Comparison of ENCODE assay signal across 1 cellular context in the genomic region with DNA sequence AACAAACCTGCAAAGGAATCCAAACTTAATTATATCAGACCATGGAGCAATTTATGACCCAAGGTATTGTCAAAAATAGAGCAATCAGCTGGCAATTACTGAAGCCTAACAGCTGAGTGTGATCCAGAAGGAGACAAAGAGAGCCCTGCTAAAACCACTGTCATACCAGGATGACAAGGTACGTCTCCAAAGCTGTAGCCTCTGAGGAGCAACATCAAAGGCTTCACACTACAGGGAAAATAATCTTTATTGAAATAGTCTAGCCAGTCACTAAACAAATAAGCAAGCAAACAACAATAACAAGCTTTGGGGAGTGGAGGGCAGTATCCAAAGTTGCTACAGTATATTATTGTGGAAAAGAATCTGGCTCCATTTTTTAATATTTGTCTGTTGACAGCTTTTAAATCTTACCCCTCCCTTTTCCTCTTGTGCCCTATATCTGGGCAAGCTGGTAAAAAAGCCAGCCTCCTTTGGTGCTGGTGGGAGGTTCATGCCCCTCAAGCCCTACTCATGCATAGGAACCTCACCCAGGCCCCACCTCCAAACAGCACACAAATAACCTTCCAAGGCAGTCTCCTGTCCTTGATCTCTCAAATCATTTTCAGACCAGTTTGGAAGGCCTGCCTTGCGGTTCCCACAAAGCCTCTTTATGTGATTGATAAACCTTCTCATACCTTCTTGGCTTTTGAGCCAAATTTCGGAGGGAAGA.
TF ChIP-seq lines count a peak whose summit lies in the region.

No MANE protein-coding gene starts in this region.

TF ChIP-seq in HepG2, 621 proteins besides CTCF, POLR2A, EP300 and RAD21 (continued from another document):
- TF ChIP-seq, protein P1, sequence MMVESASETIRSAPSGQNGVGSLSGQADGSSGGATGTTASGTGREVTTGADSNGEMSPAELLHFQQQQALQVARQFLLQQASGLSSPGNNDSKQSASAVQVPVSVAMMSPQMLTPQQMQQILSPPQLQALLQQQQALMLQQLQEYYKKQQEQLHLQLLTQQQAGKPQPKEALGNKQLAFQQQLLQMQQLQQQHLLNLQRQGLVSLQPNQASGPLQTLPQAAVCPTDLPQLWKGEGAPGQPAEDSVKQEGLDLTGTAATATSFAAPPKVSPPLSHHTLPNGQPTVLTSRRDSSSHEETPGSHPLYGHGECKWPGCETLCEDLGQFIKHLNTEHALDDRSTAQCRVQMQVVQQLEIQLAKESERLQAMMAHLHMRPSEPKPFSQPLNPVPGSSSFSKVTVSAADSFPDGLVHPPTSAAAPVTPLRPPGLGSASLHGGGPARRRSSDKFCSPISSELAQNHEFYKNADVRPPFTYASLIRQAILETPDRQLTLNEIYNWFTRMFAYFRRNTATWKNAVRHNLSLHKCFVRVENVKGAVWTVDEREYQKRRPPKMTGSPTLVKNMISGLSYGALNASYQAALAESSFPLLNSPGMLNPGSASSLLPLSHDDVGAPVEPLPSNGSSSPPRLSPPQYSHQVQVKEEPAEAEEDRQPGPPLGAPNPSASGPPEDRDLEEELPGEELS (CRISPR knock-in tag; IDR thresholded peaks at IDR 0.05), result peak; percentile 39
- TF ChIP-seq FOXA1 (IDR thresholded peaks at IDR 0.05), result 0 out of 2 replicates have a peak, but pooled peaks have one; percentile 48
- no peak for TF ChIP-seq FOXA1 (CRISPR knock-in tag; IDR thresholded peaks at IDR 0.05)
- no peak for TF ChIP-seq BRD4 (CRISPR knock-in tag; IDR thresholded peaks at IDR 0.05)
- no peak for TF ChIP-seq SOX13 (IDR thresholded peaks at IDR 0.05)
- TF ChIP-seq SOX13 (CRISPR knock-in tag; conservative IDR thresholded peaks at IDR 0.05 in 1 of 2, IDR thresholded peaks at IDR 0.05 in 1 of 2), result peak in 1 of 2 experiments; percentile 34; a peak in 1 of 4 replicates
- TF ChIP-seq SKI (IDR thresholded peaks at IDR 0.05; ENCODE audit: partially characterized antibody), result peak; percentile 70
- TF ChIP-seq FOSL2 (CRISPR knock-in tag; IDR thresholded peaks at IDR 0.05), result 0 out of 2 replicates have a peak, but pooled peaks have one; percentile 31
- TF ChIP-seq, protein P2, sequence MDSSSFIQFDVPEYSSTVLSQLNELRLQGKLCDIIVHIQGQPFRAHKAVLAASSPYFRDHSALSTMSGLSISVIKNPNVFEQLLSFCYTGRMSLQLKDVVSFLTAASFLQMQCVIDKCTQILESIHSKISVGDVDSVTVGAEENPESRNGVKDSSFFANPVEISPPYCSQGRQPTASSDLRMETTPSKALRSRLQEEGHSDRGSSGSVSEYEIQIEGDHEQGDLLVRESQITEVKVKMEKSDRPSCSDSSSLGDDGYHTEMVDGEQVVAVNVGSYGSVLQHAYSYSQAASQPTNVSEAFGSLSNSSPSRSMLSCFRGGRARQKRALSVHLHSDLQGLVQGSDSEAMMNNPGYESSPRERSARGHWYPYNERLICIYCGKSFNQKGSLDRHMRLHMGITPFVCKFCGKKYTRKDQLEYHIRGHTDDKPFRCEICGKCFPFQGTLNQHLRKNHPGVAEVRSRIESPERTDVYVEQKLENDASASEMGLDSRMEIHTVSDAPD (CRISPR knock-in tag; IDR thresholded peaks at IDR 0.05), result no peak
- TF ChIP-seq FLYWCH1 (CRISPR knock-in tag; IDR thresholded peaks at IDR 0.05), result no peak
- peak; percentile 70; the same call in 1 of the 2 replicates for TF ChIP-seq TBX3 (IDR thresholded peaks at IDR 0.05; ENCODE audit: borderline replicate concordance)
- TF ChIP-seq FOXP1 (IDR thresholded peaks at IDR 0.05), result peak; percentile 64; the same call in 1 of the 2 replicates
- TF ChIP-seq FOXP1 (CRISPR knock-in tag; IDR thresholded peaks at IDR 0.05), result peak; percentile 81
- no peak for TF ChIP-seq ZNF839 (CRISPR knock-in tag; IDR thresholded peaks at IDR 0.05; ENCODE audit: borderline replicate concordance)
- TF ChIP-seq GATAD2A (CRISPR knock-in tag; IDR thresholded peaks at IDR 0.05), result no peak
- peak; percentile 40; the same call in 1 of the 2 replicates for TF ChIP-seq FOXA3 (CRISPR knock-in tag; IDR thresholded peaks at IDR 0.05)
- no peak for TF ChIP-seq MTF2 (CRISPR knock-in tag; IDR thresholded peaks at IDR 0.05; ENCODE audit: borderline replicate concordance)
- TF ChIP-seq, protein P3, sequence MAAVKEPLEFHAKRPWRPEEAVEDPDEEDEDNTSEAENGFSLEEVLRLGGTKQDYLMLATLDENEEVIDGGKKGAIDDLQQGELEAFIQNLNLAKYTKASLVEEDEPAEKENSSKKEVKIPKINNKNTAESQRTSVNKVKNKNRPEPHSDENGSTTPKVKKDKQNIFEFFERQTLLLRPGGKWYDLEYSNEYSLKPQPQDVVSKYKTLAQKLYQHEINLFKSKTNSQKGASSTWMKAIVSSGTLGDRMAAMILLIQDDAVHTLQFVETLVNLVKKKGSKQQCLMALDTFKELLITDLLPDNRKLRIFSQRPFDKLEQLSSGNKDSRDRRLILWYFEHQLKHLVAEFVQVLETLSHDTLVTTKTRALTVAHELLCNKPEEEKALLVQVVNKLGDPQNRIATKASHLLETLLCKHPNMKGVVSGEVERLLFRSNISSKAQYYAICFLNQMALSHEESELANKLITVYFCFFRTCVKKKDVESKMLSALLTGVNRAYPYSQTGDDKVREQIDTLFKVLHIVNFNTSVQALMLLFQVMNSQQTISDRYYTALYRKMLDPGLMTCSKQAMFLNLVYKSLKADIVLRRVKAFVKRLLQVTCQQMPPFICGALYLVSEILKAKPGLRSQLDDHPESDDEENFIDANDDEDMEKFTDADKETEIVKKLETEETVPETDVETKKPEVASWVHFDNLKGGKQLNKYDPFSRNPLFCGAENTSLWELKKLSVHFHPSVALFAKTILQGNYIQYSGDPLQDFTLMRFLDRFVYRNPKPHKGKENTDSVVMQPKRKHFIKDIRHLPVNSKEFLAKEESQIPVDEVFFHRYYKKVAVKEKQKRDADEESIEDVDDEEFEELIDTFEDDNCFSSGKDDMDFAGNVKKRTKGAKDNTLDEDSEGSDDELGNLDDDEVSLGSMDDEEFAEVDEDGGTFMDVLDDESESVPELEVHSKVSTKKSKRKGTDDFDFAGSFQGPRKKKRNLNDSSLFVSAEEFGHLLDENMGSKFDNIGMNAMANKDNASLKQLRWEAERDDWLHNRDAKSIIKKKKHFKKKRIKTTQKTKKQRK (IDR thresholded peaks at IDR 0.05; ENCODE audit: low read length), result no peak
- no peak for TF ChIP-seq HOXA3 (CRISPR knock-in tag; IDR thresholded peaks at IDR 0.05)
- TF ChIP-seq, protein P4, sequence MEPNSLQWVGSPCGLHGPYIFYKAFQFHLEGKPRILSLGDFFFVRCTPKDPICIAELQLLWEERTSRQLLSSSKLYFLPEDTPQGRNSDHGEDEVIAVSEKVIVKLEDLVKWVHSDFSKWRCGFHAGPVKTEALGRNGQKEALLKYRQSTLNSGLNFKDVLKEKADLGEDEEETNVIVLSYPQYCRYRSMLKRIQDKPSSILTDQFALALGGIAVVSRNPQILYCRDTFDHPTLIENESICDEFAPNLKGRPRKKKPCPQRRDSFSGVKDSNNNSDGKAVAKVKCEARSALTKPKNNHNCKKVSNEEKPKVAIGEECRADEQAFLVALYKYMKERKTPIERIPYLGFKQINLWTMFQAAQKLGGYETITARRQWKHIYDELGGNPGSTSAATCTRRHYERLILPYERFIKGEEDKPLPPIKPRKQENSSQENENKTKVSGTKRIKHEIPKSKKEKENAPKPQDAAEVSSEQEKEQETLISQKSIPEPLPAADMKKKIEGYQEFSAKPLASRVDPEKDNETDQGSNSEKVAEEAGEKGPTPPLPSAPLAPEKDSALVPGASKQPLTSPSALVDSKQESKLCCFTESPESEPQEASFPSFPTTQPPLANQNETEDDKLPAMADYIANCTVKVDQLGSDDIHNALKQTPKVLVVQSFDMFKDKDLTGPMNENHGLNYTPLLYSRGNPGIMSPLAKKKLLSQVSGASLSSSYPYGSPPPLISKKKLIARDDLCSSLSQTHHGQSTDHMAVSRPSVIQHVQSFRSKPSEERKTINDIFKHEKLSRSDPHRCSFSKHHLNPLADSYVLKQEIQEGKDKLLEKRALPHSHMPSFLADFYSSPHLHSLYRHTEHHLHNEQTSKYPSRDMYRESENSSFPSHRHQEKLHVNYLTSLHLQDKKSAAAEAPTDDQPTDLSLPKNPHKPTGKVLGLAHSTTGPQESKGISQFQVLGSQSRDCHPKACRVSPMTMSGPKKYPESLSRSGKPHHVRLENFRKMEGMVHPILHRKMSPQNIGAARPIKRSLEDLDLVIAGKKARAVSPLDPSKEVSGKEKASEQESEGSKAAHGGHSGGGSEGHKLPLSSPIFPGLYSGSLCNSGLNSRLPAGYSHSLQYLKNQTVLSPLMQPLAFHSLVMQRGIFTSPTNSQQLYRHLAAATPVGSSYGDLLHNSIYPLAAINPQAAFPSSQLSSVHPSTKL (CRISPR knock-in tag; IDR thresholded peaks at IDR 0.05), result peak; percentile 34; the same call in 1 of the 2 replicates
- TF ChIP-seq, protein P5, sequence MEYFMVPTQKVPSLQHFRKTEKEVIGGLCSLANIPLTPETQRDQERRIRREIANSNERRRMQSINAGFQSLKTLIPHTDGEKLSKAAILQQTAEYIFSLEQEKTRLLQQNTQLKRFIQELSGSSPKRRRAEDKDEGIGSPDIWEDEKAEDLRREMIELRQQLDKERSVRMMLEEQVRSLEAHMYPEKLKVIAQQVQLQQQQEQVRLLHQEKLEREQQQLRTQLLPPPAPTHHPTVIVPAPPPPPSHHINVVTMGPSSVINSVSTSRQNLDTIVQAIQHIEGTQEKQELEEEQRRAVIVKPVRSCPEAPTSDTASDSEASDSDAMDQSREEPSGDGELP (IDR thresholded peaks at IDR 0.05; ENCODE audit: borderline replicate concordance, low read depth), result peak; percentile 44; the same call in 1 of the 2 replicates
- TF ChIP-seq ZSCAN12 (CRISPR knock-in tag; IDR thresholded peaks at IDR 0.05), result no peak
- no peak for TF ChIP-seq EZH2 (conservative IDR thresholded peaks at IDR 0.05; ENCODE audit: low read depth, low read length)
- peak; percentile 67 for TF ChIP-seq TCF7 (IDR thresholded peaks at IDR 0.05; ENCODE audit: low read depth)
- TF ChIP-seq HDAC1 (CRISPR knock-in tag; IDR thresholded peaks at IDR 0.05), result no peak
- TF ChIP-seq, protein P6, sequence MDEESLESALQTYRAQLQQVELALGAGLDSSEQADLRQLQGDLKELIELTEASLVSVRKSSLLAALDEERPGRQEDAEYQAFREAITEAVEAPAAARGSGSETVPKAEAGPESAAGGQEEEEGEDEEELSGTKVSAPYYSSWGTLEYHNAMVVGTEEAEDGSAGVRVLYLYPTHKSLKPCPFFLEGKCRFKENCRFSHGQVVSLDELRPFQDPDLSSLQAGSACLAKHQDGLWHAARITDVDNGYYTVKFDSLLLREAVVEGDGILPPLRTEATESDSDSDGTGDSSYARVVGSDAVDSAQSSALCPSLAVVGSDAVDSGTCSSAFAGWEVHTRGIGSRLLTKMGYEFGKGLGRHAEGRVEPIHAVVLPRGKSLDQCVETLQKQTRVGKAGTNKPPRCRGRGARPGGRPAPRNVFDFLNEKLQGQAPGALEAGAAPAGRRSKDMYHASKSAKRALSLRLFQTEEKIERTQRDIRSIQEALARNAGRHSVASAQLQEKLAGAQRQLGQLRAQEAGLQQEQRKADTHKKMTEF (CRISPR knock-in tag; IDR thresholded peaks at IDR 0.05), result no peak
